Comparison of ENCODE assay signal across 10 cellular contexts in genomic region chr1:219220945-219221344, GRCh38. TPM values are rescaled to one million over a fixed set of nuclear protein-coding genes. Genes with fewer than 3 reads are reported as not detected.
DNase-seq lines count a peak whose midpoint lies in the region; ATAC-seq, FAIRE-seq and TF ChIP-seq lines count a peak whose summit lies in the region.
"Had no signal": no experiment of that assay in that cellular context is flagged by ENCODE, and none has a peak within 500 bp of the region (broad histone marks: within the 10 kb centered on the region; RNA-seq: fewer than 3 reads in every experiment).

No MANE protein-coding gene starts in this region.

- ATAC-seq in GM21360 (IDR thresholded peaks at IDR 0.05; ENCODE audit: unreplicated experiment) (peak; percentile 81), HG03097 (IDR thresholded peaks at IDR 0.05; ENCODE audit: low FRiP score, unreplicated experiment) (peak; percentile 88), K562 (peak; percentile 75), upper lobe of right lung (no peak)
- ATAC-seq: CD8-positive, alpha-beta T cell had no signal

- H3K4me1 ChIP-seq in K562 (replicated peaks in 1 of 2; ENCODE audit: control insufficient read depth in 2 of 2, insufficient read depth in 2 of 2, low read length in 2 of 2) (no peaks in the 10 kb centered on the region), endodermal cell (ENCODE audit: control insufficient read depth, insufficient read depth, low read length) (no peaks in the 10 kb centered on the region), upper lobe of right lung (no peaks in the 10 kb centered on the region)

- POLR2A ChIA-PET in K562 (lab: Yijun Ruan, JAX): interaction anchor here (0.6 to 1.8 kb wide), 4 partner anchors 10 to 66 kb away, joined by 3 to 8 read pairs (median 4); no protein-coding TSS in a partner anchor

- no peak overlapping the region for H3K27ac Mint-ChIP-seq in type B pancreatic cell
- no peak overlapping the region for H3K27ac Mint-ChIP-seq in endodermal cell
- H3K27ac Mint-ChIP-seq: activated T-cell treated with anti-CD3 and anti-CD28 coated beads, Interleukin-2, amount 50 U/mL, for 24 hours; CD8-positive, alpha-beta T cell had no signal

- H3K36me3 Mint-ChIP-seq in type B pancreatic cell (peaks cover 45% of the 10 kb centered on the region), endodermal cell (ENCODE audit: low read depth) (no peaks in the 10 kb centered on the region)

- H3K4me2 ChIP-seq in K562 (ENCODE audit: insufficient read depth, low read length): no peak overlapping the region

- CTCF ChIA-PET in K562 (lab: Yijun Ruan, JAX; ENCODE audit: low intra/inter-chr PET ratio): no interaction called here

- H3K36me3 ChIP-seq in K562 (ENCODE audit: control insufficient read depth, insufficient read depth, low read length) (no peaks in the 10 kb centered on the region; the same call in 2 of the 3 replicates), endodermal cell (ENCODE audit: control insufficient read depth, insufficient read depth, low read length) (no peaks in the 10 kb centered on the region), upper lobe of right lung (peaks cover 11% of the 10 kb centered on the region)

- TF ChIP-seq CTCF in K562 (IDR thresholded peaks at IDR 0.05 in 2 of 3, conservative IDR thresholded peaks at IDR 0.05 in 1 of 3; ENCODE audit: insufficient read depth in 2 of 3, low read depth in 1 of 3, low read length in 3 of 3) (peak in 1 of 3 experiments; percentile 20; a peak in 1 of 6 replicates), type B pancreatic cell (conservative IDR thresholded peaks at IDR 0.05) (no peak), endodermal cell (conservative IDR thresholded peaks at IDR 0.05) (no peak), upper lobe of right lung (IDR thresholded peaks at IDR 0.05) (no peak)

- no TSS peak for BruUV-seq in K562 (replicated peaks; lab: Mats Ljungman, UMichigan)

- H3K4me3 Mint-ChIP-seq in type B pancreatic cell: no peak overlapping the region
- no peak overlapping the region for H3K4me3 Mint-ChIP-seq in endodermal cell
- H3K4me3 Mint-ChIP-seq: activated T-cell treated with anti-CD3 and anti-CD28 coated beads, Interleukin-2, amount 50 U/mL, for 24 hours; CD8-positive, alpha-beta T cell had no signal

- H3K9me1 ChIP-seq in K562 (ENCODE audit: control insufficient read depth, insufficient read depth, low read length): peaks cover 3% of the 10 kb centered on the region

- peak in 1 of 2 experiments; percentile 32; a peak in 2 of 4 replicates for TF ChIP-seq RAD21 in K562 (CRISPR knock-in tag; conservative IDR thresholded peaks at IDR 0.05 in 1 of 2, IDR thresholded peaks at IDR 0.05 in 1 of 2)

- no peak overlapping the region for H3K4me3 ChIP-seq in K562
- no peak overlapping the region for H3K4me3 ChIP-seq in endodermal cell (ENCODE audit: low read length)
- no peak overlapping the region for H3K4me3 ChIP-seq in upper lobe of right lung

- in situ Hi-C loops in K562 (cut with MboI): no loop called here

- H3K27me3 ChIP-seq in K562 (ENCODE audit: control insufficient read depth in 2 of 2, insufficient read depth in 2 of 2, low read length in 2 of 2) (no peaks in the 10 kb centered on the region), endodermal cell (ENCODE audit: control insufficient read depth, insufficient read depth, low read length, poor library complexity, severe bottlenecking) (no peaks in the 10 kb centered on the region), upper lobe of right lung (no peaks in the 10 kb centered on the region)

- H3K9ac ChIP-seq in K562 (ENCODE audit: insufficient read depth in 1 of 2, low read depth in 2 of 2, low read length in 2 of 2) (no peak overlapping the region), endodermal cell (ENCODE audit: extremely low read depth, low read length, poor library complexity, severe bottlenecking) (no peak overlapping the region)

- H2AFZ ChIP-seq in K562 (ENCODE audit: low read depth, low read length): no peak overlapping the region

- H3K9me3 Mint-ChIP-seq in type B pancreatic cell: no peaks in the 10 kb centered on the region
- no peaks in the 10 kb centered on the region for H3K9me3 Mint-ChIP-seq in endodermal cell
- H3K9me3 Mint-ChIP-seq: activated T-cell treated with anti-CD3 and anti-CD28 coated beads, Interleukin-2, amount 50 U/mL, for 24 hours; CD8-positive, alpha-beta T cell had no signal

- intact Hi-C loops in K562 (cut with micrococcal nuclease) (no loop called here), upper lobe of right lung (cut with DNase I) (no loop called here)

- H3K27me3 Mint-ChIP-seq in type B pancreatic cell: no peaks in the 10 kb centered on the region
- H3K27me3 Mint-ChIP-seq in endodermal cell (ENCODE audit: insufficient read depth): no peaks in the 10 kb centered on the region
- H3K27me3 Mint-ChIP-seq: activated T-cell treated with anti-CD3 and anti-CD28 coated beads, Interleukin-2, amount 50 U/mL, for 24 hours had no signal

- FAIRE-seq in GM12891 (lab: Jason Lieb, UNC) (peak; percentile 51), K562 (lab: Jason Lieb, UNC) (no peak)

- H3K4me1 Mint-ChIP-seq in type B pancreatic cell (ENCODE audit: unreplicated experiment): no peaks in the 10 kb centered on the region
- H3K4me1 Mint-ChIP-seq in endodermal cell: no peaks in the 10 kb centered on the region

- TF ChIP-seq POLR2A in GM12891 (IDR thresholded peaks at IDR 0.05; ENCODE audit: low read depth, low read length) (no peak), K562 (conservative IDR thresholded peaks at IDR 0.05) (no peak)

- no peak for DNase-seq in GM12891 (ENCODE audit: insufficient read length, low spot score)
- DNase-seq in K562 (ENCODE audit: extremely low read depth in 1 of 4, low spot score in 3 of 4): peak in 1 of 4 experiments; percentile 19
- DNase-seq in type B pancreatic cell (ENCODE audit: extremely low spot score, unreplicated experiment): no peak
- DNase-seq in NCI-H2029 treated with DMSO at 0.1 percent for 48 hours (lab: John Stamatoyannopoulos, UW): no peak
- no peak for DNase-seq in endodermal cell
- no peak for DNase-seq in upper lobe of right lung
- DNase-seq: activated T-cell treated with anti-CD3 and anti-CD28 coated beads, Interleukin-2, amount 50 U/mL, for 24 hours; CD8-positive, alpha-beta T cell had no signal

- TF ChIP-seq EP300 in K562 (IDR thresholded peaks at IDR 0.05; ENCODE audit: low read length): no peak

- no peaks in the 10 kb centered on the region for H3K79me2 ChIP-seq in K562 (ENCODE audit: control insufficient read depth, insufficient read depth, low read length)

- H3K27ac ChIP-seq in K562 (ENCODE audit: extremely low read depth, low read depth, low read length) (no peak overlapping the region), endodermal cell (ENCODE audit: low read depth, low read length) (no peak overlapping the region), upper lobe of right lung (no peak overlapping the region)

- no peaks in the 10 kb centered on the region for H4K20me1 ChIP-seq in K562 (replicated peaks; ENCODE audit: control insufficient read depth, insufficient read depth, low read length)

- WGBS in K562 (ENCODE audit: insufficient coverage, low coverage, missing lambda C conversion rate): 72% methylated on average over 3 of the region's 3 CpGs
- 91 to 94% methylated on average over 3 of the region's 3 CpGs for WGBS in endodermal cell (ENCODE audit: insufficient coverage in 1 of 2, insufficient read length in 1 of 2), 2 experiments

- H3K9me3 ChIP-seq in K562 (replicated peaks; ENCODE audit: control insufficient read depth, insufficient read depth, low read depth, low read length) (no peaks in the 10 kb centered on the region), endodermal cell (ENCODE audit: control insufficient read depth, low read length) (no peaks in the 10 kb centered on the region), upper lobe of right lung (no peaks in the 10 kb centered on the region)

TF ChIP-seq in GM12891, 5 proteins besides CTCF, POLR2A, EP300 and RAD21:
- TF ChIP-seq PAX5 (IDR thresholded peaks at IDR 0.05; ENCODE audit: insufficient read depth, low read length, severe bottlenecking) (no peak), TAF1 (IDR thresholded peaks at IDR 0.05; ENCODE audit: low read depth, low read length) (no peak), SPI1 (IDR thresholded peaks at IDR 0.05; ENCODE audit: low read depth, low read length) (no peak), POU2F2 (IDR thresholded peaks at IDR 0.05; ENCODE audit: low read depth, low read length) (no peak), POLR2AphosphoS5 (IDR thresholded peaks at IDR 0.05; ENCODE audit: low read depth, low read length) (no peak)

RNA-seq across cellular contexts. Expression of gene LYPLAL1, which starts 47.3 kb away (rescaled TPM):
- 17.7 TPM for polyA plus RNA-seq in GM12891 (2012; ENCODE audit: low read depth, missing spikeins)
- total RNA-seq in K562 (2011; cell fraction: chromatin; rRNA removed; ENCODE audit: low replicate concordance): 26.5 and 119 TPM in 2 replicates
- total RNA-seq in K562 (2011; cell fraction: nucleolus; rRNA removed): 14.7 and 21.1 TPM in 2 replicates
- 31.2 and 48.0 TPM in 2 replicates for total RNA-seq in K562 (2011; cell fraction: nucleoplasm; rRNA removed)
- total RNA-seq in K562 (2014; rRNA removed): 14.9 and 20.2 TPM in 2 replicates
- 62.9 and 71.5 TPM in 2 replicates for total RNA-seq in K562 (2014; rRNA removed; fragmentation: Illumina TruSeq; extraction: Trizol)
- 32.1 and 33.0 TPM in 2 replicates for total RNA-seq in K562 (2015; rRNA removed; fragmentation: Illumina TruSeq; extraction: Trizol)
- total RNA-seq in K562 (2021): 46.3 and 51.3 TPM in 2 replicates
- 49.7 and 69.3 TPM in 2 replicates for polyA plus RNA-seq in K562 (2011; rRNA removed)
- polyA plus RNA-seq in K562 (2011; cell fraction: cytosol; rRNA removed): 5.4 and 9.4 TPM in 2 replicates
- polyA plus RNA-seq in K562 (2011; cell fraction: nucleus; rRNA removed): 21.9 and 36.9 TPM in 2 replicates
- polyA plus RNA-seq in K562 (2012): 33.2 and 65.1 TPM in 2 replicates
- polyA plus RNA-seq in K562 (2014; fragmentation: Illumina TruSeq; extraction: Trizol): 33.5 and 35.9 TPM in 2 replicates
- polyA plus RNA-seq in K562 (2014; fragmentation: Nextera tagmentation; extraction: Ambion mirVana): 100 to 1,000 TPM; 127 to 179 TPM
- polyA plus RNA-seq in K562 (2014; rRNA removed): 44.1 and 49.0 TPM in 2 replicates
- 46.9 and 49.1 TPM in 2 replicates for polyA minus RNA-seq in K562 (2011; rRNA and poly(A)+ RNA removed)
- polyA minus RNA-seq in K562 (2011; cell fraction: cytosol; rRNA and poly(A)+ RNA removed): 8.4 and 15.0 TPM in 2 replicates
- 77.4 and 99.6 TPM in 2 replicates for polyA minus RNA-seq in K562 (2011; cell fraction: nucleus; rRNA and poly(A)+ RNA removed)
- total RNA-seq in type B pancreatic cell (ENCODE audit: low replicate concordance): 25.7 and 29.7 TPM in 2 replicates
- 10 to 100 TPM; 27.6 to 35.7 TPM for total RNA-seq in endodermal cell
- 19.9 TPM for polyA plus RNA-seq in endodermal cell (2013, experiment 1 of 2)
- polyA plus RNA-seq in endodermal cell (2013, experiment 2 of 2): 17.7 TPM
- 33.2 TPM for total RNA-seq in upper lobe of right lung
